Comparison of ENCODE assay signal across 8 cellular contexts in the genomic region with DNA sequence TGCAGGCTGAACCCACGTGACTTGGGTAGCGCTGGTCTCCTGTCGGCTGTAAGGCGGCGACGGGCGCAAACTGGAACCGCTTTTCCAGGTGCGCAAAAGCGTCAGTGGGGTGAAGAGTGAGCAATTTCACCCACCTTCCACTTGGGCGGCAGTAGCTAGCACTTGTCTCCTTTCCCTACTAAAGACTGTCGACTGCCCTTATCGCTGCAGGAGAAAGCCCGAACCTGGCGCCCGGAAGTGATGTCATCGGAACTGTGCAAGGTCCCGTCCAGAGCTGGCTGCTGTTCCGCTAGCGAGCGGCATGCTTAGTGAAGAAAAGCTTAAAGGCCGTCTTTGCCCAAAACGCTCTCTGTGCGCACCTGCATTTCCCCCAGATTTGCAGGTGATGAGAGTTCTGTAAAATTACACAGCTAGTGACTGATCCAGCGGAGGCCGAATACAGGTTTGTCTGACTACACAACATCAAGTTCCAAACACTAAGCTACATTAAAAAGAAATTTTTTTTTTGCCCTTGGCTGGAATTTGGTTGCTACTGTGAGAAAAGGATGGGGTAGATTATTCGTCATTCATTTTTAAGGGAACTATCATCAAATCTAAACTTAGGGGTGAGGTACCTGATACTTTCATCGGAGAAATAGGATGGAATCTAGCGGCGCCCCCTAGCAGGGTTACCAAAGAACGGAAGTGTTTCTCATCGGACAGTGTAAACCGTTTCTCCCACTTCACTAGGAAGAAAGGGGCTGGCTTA. TPM values are rescaled to one million over a fixed set of nuclear protein-coding genes. Genes with fewer than 3 reads are reported as not detected.
DNase-seq lines count a peak whose midpoint lies in the region; ATAC-seq, FAIRE-seq and TF ChIP-seq lines count a peak whose summit lies in the region.

TSS of gene OSGEPL1 (minus strand) at position 242 of the 748 bp plus-strand sequence. CDS start 1,152 bp downstream, outside the sequence.

- H3K36me3 ChIP-seq in endodermal cell (ENCODE audit: control insufficient read depth, insufficient read depth, low read length), result peaks cover 12% of the 10 kb centered on the region

- H3K27ac ChIP-seq in endodermal cell (ENCODE audit: low read depth, low read length), result peak within 1 kb of the TSS; percentile 71

- TF ChIP-seq CTCF in endodermal cell (conservative IDR thresholded peaks at IDR 0.05), result peak; percentile 74

- H3K4me1 Mint-ChIP-seq in endodermal cell, result peaks cover 3% of the 10 kb centered on the region

- peak within 1 kb of the TSS; percentile 97 for H3K27ac Mint-ChIP-seq in endodermal cell

- in situ Hi-C loops in Caki2 (cut with HindIII; ENCODE audit: low pct_unique_long_range_greater_than_20kb, low sequenced_read_pairs), result no loop called here

- ATAC-seq in GM21367 (IDR thresholded peaks at IDR 0.05; ENCODE audit: unreplicated experiment), result peak; percentile 94

- 0% methylated on average over 23 to 33 of the region's 33 CpGs for WGBS in endodermal cell (ENCODE audit: insufficient coverage in 1 of 2, insufficient read length in 1 of 2), 2 experiments

- DNase-seq in Caki2 (ENCODE audit: low read depth), result peak; percentile 93
- peak; percentile 87 for DNase-seq in HTR-8/SVneo (ENCODE audit: insufficient read length, low spot score)
- peak; percentile 89 for DNase-seq in NOMO-1 treated with DMSO at 0.1 percent for 48 hours (lab: John Stamatoyannopoulos, UW; ENCODE audit: unreplicated experiment)
- DNase-seq in activated CD8-positive, alpha-beta memory T cell treated with anti-CD3 and anti-CD28 coated beads, Interleukin-2, amount 50 U/mL, for 1 hour (ENCODE audit: extremely low read depth), result peak; percentile 93
- DNase-seq in endodermal cell, result peak; percentile 97
- DNase-seq in mesenteric fat pad (ENCODE audit: low spot score), result peak; percentile 93
- DNase-seq in stimulated activated CD8-positive, alpha-beta memory T cell treated with anti-CD3 and anti-CD28 coated beads, Interleukin-15, amount 100 ng/mL, for 24 hours (ENCODE audit: low read depth), result peak; percentile 80

- H3K36me3 Mint-ChIP-seq in endodermal cell (ENCODE audit: low read depth), result peaks cover 21% of the 10 kb centered on the region

- no peaks in the 10 kb centered on the region for H3K9me3 ChIP-seq in endodermal cell (ENCODE audit: control insufficient read depth, low read length)

- H3K4me3 Mint-ChIP-seq in endodermal cell, result peak within 1 kb of the TSS; percentile 86

- H3K4me3 ChIP-seq in endodermal cell (ENCODE audit: low read length), result peak within 1 kb of the TSS; percentile 98

- H3K27me3 Mint-ChIP-seq in endodermal cell (ENCODE audit: insufficient read depth), result no peaks in the 10 kb centered on the region

- no peaks in the 10 kb centered on the region for H3K4me1 ChIP-seq in endodermal cell (ENCODE audit: control insufficient read depth, insufficient read depth, low read length)

- FAIRE-seq in HTR-8/SVneo (lab: Jason Lieb, UNC), result peak; percentile 94

- no peaks in the 10 kb centered on the region for H3K27me3 ChIP-seq in endodermal cell (ENCODE audit: control insufficient read depth, insufficient read depth, low read length, poor library complexity, severe bottlenecking)

- H3K9me3 Mint-ChIP-seq in endodermal cell, result no peaks in the 10 kb centered on the region

- peak within 1 kb of the TSS; percentile 74 for H3K9ac ChIP-seq in endodermal cell (ENCODE audit: extremely low read depth, low read length, poor library complexity, severe bottlenecking)

RNA-seq across cellular contexts. Expression of gene OSGEPL1, which starts in this region (rescaled TPM):
- 11.2 and 25.5 TPM in 2 replicates for total RNA-seq in Caki2 (2014; rRNA removed; shearing (Covaris generic); ENCODE audit: low replicate concordance)
- total RNA-seq in endodermal cell, result 10 to 100 TPM in 1 of 2 donors, 1 to 10 TPM in 1; 9.7 to 16.1 TPM
- polyA plus RNA-seq in endodermal cell (2013, experiment 1 of 2), result 25.7 TPM
- 21.2 TPM for polyA plus RNA-seq in endodermal cell (2013, experiment 2 of 2)
- total RNA-seq in mesenteric fat pad, result 3.9 TPM

Comparison
In these comparisons a context has a peak if more than half of its experiments do, and no peak if none do; other contexts are left out.
1. Peak in every context shown above with its lines: DNase-seq, ATAC-seq, H3K4me3 ChIP-seq and H3K27ac ChIP-seq.